In the genomic region with DNA sequence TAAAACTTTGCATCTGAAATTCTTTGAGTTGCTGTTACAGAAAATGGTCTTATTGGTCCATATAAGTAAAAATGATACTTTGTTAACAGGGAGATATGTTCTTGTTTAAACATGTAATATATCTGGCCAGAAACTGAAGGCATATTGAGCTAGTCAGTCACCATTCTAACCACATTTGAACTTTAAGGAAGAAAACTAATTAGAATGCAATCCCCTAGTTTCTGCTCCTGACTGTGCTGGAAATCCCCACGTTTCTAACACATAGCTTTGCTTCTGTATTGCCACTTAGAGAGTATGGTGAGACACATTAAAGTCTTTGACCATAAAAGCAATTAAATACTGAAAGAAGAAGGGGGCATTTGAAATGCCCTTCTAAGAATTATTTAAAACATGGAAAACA, we compare ENCODE assay signal across 19 cellular contexts. TPM values are rescaled to one million over a fixed set of nuclear protein-coding genes. Genes with fewer than 3 reads are reported as not detected.
A peak's percentile ranks its signal among the peaks of the same experiment; 100 is the strongest.
DNase-seq lines count a peak whose midpoint lies in the region; ATAC-seq, FAIRE-seq and TF ChIP-seq lines count a peak whose summit lies in the region.
"Had no signal": no experiment of that assay in that cellular context is flagged by ENCODE, and none has a peak within 500 bp of the region (broad histone marks: within the 10 kb centered on the region; RNA-seq: fewer than 3 reads in every experiment).

No MANE protein-coding gene starts in this region.

- H3K9me3 ChIP-seq in GM12878 (replicated peaks; ENCODE audit: control insufficient read depth, insufficient read depth, low read length), result peaks cover 19% of the 10 kb centered on the region
- H3K9me3 ChIP-seq: ovary had no signal

- TF ChIP-seq EP300 in GM12878 (IDR thresholded peaks at IDR 0.05; ENCODE audit: borderline replicate concordance in 1 of 2, control insufficient read depth in 1 of 2, low read depth in 2 of 2, low read length in 2 of 2), result peak; percentile 70 to 81

- no peaks in the 10 kb centered on the region for H3K36me3 ChIP-seq in GM12878 (ENCODE audit: control insufficient read depth in 2 of 2, insufficient read depth in 2 of 2, low read length in 1 of 2)
- H3K36me3 ChIP-seq: ovary had no signal

- BruUV-seq in GM12878 (replicated peaks; lab: Mats Ljungman, UMichigan), result no TSS peak

- intact Hi-C loops in GM12878 (cut with micrococcal nuclease; ENCODE audit: unreplicated experiment), result loop anchor here (10.0 kb wide), 2 partner anchors 196 to 226 kb away; no protein-coding TSS in a partner anchor

- H3K9ac ChIP-seq in GM12878 (ENCODE audit: control insufficient read depth, insufficient read depth, low read length), result no peak overlapping the region

- TF ChIP-seq RAD21 in GM12878 (IDR thresholded peaks at IDR 0.05; ENCODE audit: insufficient read depth, low read depth, low read length), result no peak

- TF ChIP-seq CTCF in GM12878 (IDR thresholded peaks at IDR 0.05 in 2 of 3, conservative IDR thresholded peaks at IDR 0.05 in 1 of 3; ENCODE audit: control insufficient read depth in 2 of 3, extremely low read depth in 1 of 3, insufficient read depth in 1 of 3, low read depth in 3 of 3, low read length in 3 of 3), result no peak

- peak overlapping the region; percentile 87 for H3K27ac ChIP-seq in GM12878 (ENCODE audit: control insufficient read depth, insufficient read depth)
- H3K27ac ChIP-seq: coronary artery, ovary had no signal

- H3K27me3 ChIP-seq in GM12878 (replicated peaks in 1 of 2; ENCODE audit: control insufficient read depth in 2 of 2, insufficient read depth in 2 of 2, low read length in 1 of 2), result no peaks in the 10 kb centered on the region
- H3K27me3 ChIP-seq: ovary had no signal

- no peak overlapping the region for H2AFZ ChIP-seq in GM12878 (ENCODE audit: control insufficient read depth, low read depth, low read length)

- peak; percentile 10 for DNase-seq in stimulated activated CD4-positive, alpha-beta T cell treated with anti-CD3 and anti-CD28 coated beads, Interleukin-15, amount 100 ng/mL, for 24 hours
- no peak for DNase-seq in stimulated activated CD4-positive, alpha-beta T cell treated with anti-CD3 and anti-CD28 coated beads, Interleukin-1b, Interleukin-23, amount 100 ng/mL, for 48 hours
- peak; percentile 81 for DNase-seq in GM12878 (ENCODE audit: low read depth, low spot score)
- no peak for DNase-seq in erythroblast (lab: John Stamatoyannopoulos, UW)
- no peak for DNase-seq in ureter (ENCODE audit: low spot score)
- DNase-seq: activated CD4-positive, alpha-beta T cell treated with anti-CD3 and anti-CD28 coated beads for 4 hours; AML-193; aorta; COR-L47; EL; glutamatergic neuron; H7; NCI-H1105 treated with DMSO at 0.1 percent for 48 hours; ovary; stimulated activated CD4-positive, alpha-beta T cell treated with anti-CD3 and anti-CD28 coated beads, Interleukin-2, amount 100 ng/mL, for 48 hours; T1000 had no signal

- in situ Hi-C loops in GM12878 (cut with MboI), result no loop called here

- POLR2A ChIA-PET in GM12878 (lab: Charles Lee), result interaction anchor here (0.6 to 1.6 kb wide), 7 partner anchors 9 to 209 kb away, joined by 3 to 5 read pairs (median 3); no protein-coding TSS in a partner anchor

- H4K20me1 ChIP-seq in GM12878 (ENCODE audit: control insufficient read depth, insufficient read depth), result no peaks in the 10 kb centered on the region

- SMC1A ChIA-PET in GM12878 (lab: Charles Lee; ENCODE audit: uncharacterized antibody, unreplicated experiment), result interaction anchor here (0.6 to 2.3 kb wide), 21 partner anchors 10 to 131 kb away, joined by 3 to 11 read pairs (median 4); no protein-coding TSS in a partner anchor

- H3K79me2 ChIP-seq in GM12878 (ENCODE audit: control insufficient read depth, insufficient read depth, low read length), result peaks cover 6% of the 10 kb centered on the region

- ATAC-seq in HG03432 (IDR thresholded peaks at IDR 0.05; ENCODE audit: unreplicated experiment) (peak; percentile 42), GM12878 (peak; percentile 74), GM21825 (IDR thresholded peaks at IDR 0.05; ENCODE audit: unreplicated experiment) (no peak)

- peaks cover 17% of the 10 kb centered on the region for H3K4me1 ChIP-seq in GM12878 (ENCODE audit: control insufficient read depth, insufficient read depth, low read length)

- FAIRE-seq in GM12878 (lab: Jason Lieb, UNC), result peak; percentile 41

- RAD21 ChIA-PET in GM12878 (lab: Charles Lee; ENCODE audit: unreplicated experiment), result interaction anchor here (0.6 to 2.4 kb wide), 21 partner anchors 9 to 227 kb away, joined by 3 to 9 read pairs (median 4); partner anchors contain the start of gene HIVEP3

- H3K4me2 ChIP-seq in GM12878 (ENCODE audit: control insufficient read depth, insufficient read depth), result peak overlapping the region; percentile 52

- no peak overlapping the region for H3K4me3 ChIP-seq in GM12878
- H3K4me3 ChIP-seq: coronary artery, ovary had no signal

- CTCF ChIA-PET in GM12878 (lab: Yijun Ruan, JAX), result interaction anchor here (0.5 to 1.3 kb wide), 5 partner anchors 14 to 139 kb away, joined by 3 to 5 read pairs (median 3); no protein-coding TSS in a partner anchor

- WGBS in GM12878 (ENCODE audit: insufficient coverage, insufficient replicate concordance, low lambda C conversion rate, missing lambda C conversion rate), result 0% methylated on average over 1 of the region's 1 CpG

- TF ChIP-seq POLR2A in GM12878 (IDR thresholded peaks at IDR 0.05; ENCODE audit: low read depth, low read length) (no peak), erythroblast (IDR thresholded peaks at IDR 0.05; ENCODE audit: low read length) (no peak)

TF ChIP-seq in GM12878, 131 proteins besides CTCF, POLR2A, EP300 and RAD21 (continues in another document):
- TF ChIP-seq TBL1XR1 (IDR thresholded peaks at IDR 0.05; ENCODE audit: low read depth, low read length) (no peak), SUZ12 (IDR thresholded peaks at IDR 0.05; ENCODE audit: unreplicated experiment) (no peak), JUND (IDR thresholded peaks at IDR 0.05; ENCODE audit: low read depth, low read length) (no peak), MYC (IDR thresholded peaks at IDR 0.05; ENCODE audit: insufficient read depth, insufficient read length, insufficient replicate concordance, low read length, severe bottlenecking) (no peak)
- TF ChIP-seq, protein P1, sequence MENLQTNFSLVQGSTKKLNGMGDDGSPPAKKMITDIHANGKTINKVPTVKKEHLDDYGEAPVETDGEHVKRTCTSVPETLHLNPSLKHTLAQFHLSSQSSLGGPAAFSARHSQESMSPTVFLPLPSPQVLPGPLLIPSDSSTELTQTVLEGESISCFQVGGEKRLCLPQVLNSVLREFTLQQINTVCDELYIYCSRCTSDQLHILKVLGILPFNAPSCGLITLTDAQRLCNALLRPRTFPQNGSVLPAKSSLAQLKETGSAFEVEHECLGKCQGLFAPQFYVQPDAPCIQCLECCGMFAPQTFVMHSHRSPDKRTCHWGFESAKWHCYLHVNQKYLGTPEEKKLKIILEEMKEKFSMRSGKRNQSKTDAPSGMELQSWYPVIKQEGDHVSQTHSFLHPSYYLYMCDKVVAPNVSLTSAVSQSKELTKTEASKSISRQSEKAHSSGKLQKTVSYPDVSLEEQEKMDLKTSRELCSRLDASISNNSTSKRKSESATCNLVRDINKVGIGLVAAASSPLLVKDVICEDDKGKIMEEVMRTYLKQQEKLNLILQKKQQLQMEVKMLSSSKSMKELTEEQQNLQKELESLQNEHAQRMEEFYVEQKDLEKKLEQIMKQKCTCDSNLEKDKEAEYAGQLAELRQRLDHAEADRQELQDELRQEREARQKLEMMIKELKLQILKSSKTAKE (IDR thresholded peaks at IDR 0.05; ENCODE audit: low read depth, poor library complexity, severe bottlenecking), result peak; percentile 17

RNA-seq across cellular contexts. Expression of gene HIVEP3, which starts 32.1 kb away (rescaled TPM):
- total RNA-seq in GM12878 (2013; cell fraction: nucleolus; rRNA removed), result 42.5 and 46.4 TPM in 2 replicates
- total RNA-seq in GM12878 (2014; rRNA removed) (2.8 and 2.9 TPM in 2 replicates), GM12878 (2014; rRNA removed; fragmentation: Illumina TruSeq; extraction: Trizol) (3.4 and 3.5 TPM in 2 replicates), GM12878 (2021) (13.6 and 13.8 TPM in 2 replicates), ureter (10.1 TPM)
- 1.8 TPM for polyA plus RNA-seq in GM12878 (2011; ENCODE audit: low read depth)
- polyA plus RNA-seq in GM12878 (2011; rRNA removed) (3.5 and 4.3 TPM in 2 replicates), GM12878 (2014; fragmentation: Illumina TruSeq; extraction: Trizol) (7.4 and 8.6 TPM in 2 replicates), GM12878 (2014; fragmentation: Nextera tagmentation; extraction: Ambion mirVana) (1 to 10 TPM; 1.8 to 2.2 TPM), GM12878 (2014; rRNA removed) (6.0 and 7.7 TPM in 2 replicates), GM12878 (2016; fragmentation: Nextera tagmentation; extraction: Ambion mirVana) (1 to 10 TPM; 3.0 to 4.3 TPM)
- 5.4 and 6.8 TPM in 2 replicates for polyA plus RNA-seq in GM12878 (2011; cell fraction: cytosol; rRNA removed)
- polyA plus RNA-seq in GM12878 (2011; cell fraction: nucleus; rRNA removed), result 7.7 and 9.8 TPM in 2 replicates
- polyA plus RNA-seq in GM12878 (2012), result 4.9 and 5.2 TPM in 2 replicates
- 11.4 and 11.5 TPM in 2 replicates for polyA minus RNA-seq in GM12878 (2011; rRNA and poly(A)+ RNA removed)
- 5.5 and 5.6 TPM in 2 replicates for polyA minus RNA-seq in GM12878 (2011; cell fraction: cytosol; rRNA and poly(A)+ RNA removed)
- 6.0 and 17.6 TPM in 2 replicates for polyA minus RNA-seq in GM12878 (2011; cell fraction: nucleus; rRNA and poly(A)+ RNA removed)

Comparison
In these comparisons a context has a peak if more than half of its experiments do, and no peak if none do; other contexts are left out.
1. DNase-seq: peak in stimulated activated CD4-positive, alpha-beta T cell treated with anti-CD3 and anti-CD28 coated beads, Interleukin-15, amount 100 ng/mL, for 24 hours (single experiment) and GM12878 (single experiment); none in stimulated activated CD4-positive, alpha-beta T cell treated with anti-CD3 and anti-CD28 coated beads, Interleukin-1b, Interleukin-23, amount 100 ng/mL, for 48 hours (single experiment), erythroblast (0 of 2) and ureter (single experiment).